In the genomic region with DNA sequence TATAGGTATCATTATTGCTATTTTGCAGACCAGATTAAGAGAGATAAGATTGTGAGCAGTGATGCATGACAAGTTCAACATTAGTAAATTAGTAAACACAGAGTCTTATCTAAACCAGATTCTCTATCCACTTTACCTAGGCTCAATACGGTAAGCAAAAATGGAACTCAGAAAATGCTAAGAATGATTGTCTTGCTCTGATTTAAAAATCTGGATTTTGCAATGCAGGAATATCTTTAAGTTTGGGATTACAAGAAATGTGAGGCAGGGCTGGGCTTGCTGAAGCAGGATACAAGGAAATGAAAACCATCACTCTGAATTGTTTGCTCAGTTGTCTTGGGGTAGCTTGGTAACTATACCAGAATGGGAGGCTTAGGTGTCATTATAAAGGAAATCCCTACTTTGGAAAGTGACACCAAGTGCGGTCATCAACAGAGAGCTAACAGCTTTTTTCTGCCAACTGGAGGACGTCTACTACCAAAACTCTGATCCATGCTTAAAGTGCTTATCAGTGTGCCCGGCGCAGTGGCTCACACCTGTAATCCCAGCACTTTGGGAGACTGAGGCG, we compare ENCODE assay signal across 18 cellular contexts.
"Had no signal": no experiment of that assay in that cellular context is flagged by ENCODE, and none has a peak within 500 bp of the region (broad histone marks: within the 10 kb centered on the region; RNA-seq: fewer than 3 reads in every experiment).

No MANE protein-coding gene starts in this region.

- H3K27me3 ChIP-seq: breast epithelium, esophagus squamous epithelium, neural progenitor cell, ovary, suprapubic skin, upper lobe of left lung had no signal

- H3K9me3 ChIP-seq: breast epithelium, esophagus squamous epithelium, ovary, suprapubic skin, upper lobe of left lung had no signal

- H3K4me1 ChIP-seq: breast epithelium, neural progenitor cell, suprapubic skin, upper lobe of left lung had no signal

- H3K36me3 ChIP-seq: breast epithelium, esophagus squamous epithelium, neural progenitor cell, ovary, suprapubic skin, upper lobe of left lung had no signal

- H3K4me3 ChIP-seq: breast epithelium, dorsolateral prefrontal cortex, esophagus squamous epithelium, lung, neural progenitor cell, ovary, suprapubic skin, upper lobe of left lung had no signal

- DNase-seq: activated CD4-positive, alpha-beta T cell treated with anti-CD3 and anti-CD28 coated beads, Interleukin-2, amount 50 U/mL, for 48 hours; activated naive CD8-positive, alpha-beta T cell treated with anti-CD3 and anti-CD28 coated beads, Interleukin-2, amount 10 ng/mL, durations not matched to agents 7 days and 5 days; activated T-cell treated with anti-CD3 and anti-CD28 coated beads, Interleukin-2, amount 50 U/mL, for 72 hours; dorsolateral prefrontal cortex; esophagus squamous epithelium; foreskin fibroblast; glutamatergic neuron; left cardiac atrium; midbrain; ovary; stimulated activated CD4-positive, alpha-beta T cell treated with anti-CD3 and anti-CD28 coated beads, Interleukin-2, amount 100 ng/mL, for 48 hours; stimulated activated naive CD8-positive, alpha-beta T cell treated with anti-CD3 and anti-CD28 coated beads, Interleukin-15, Interleukin-2, amounts not matched to agents 100 U/mL and 50 U/mL, for 24 hours; upper lobe of left lung had no signal

- ATAC-seq: activated CD4-positive, CD25-positive, alpha-beta regulatory T cell treated with anti-CD3 and anti-CD28 coated beads, Interleukin-2, amount 50 U/mL, for 24 hours; activated T-cell treated with anti-CD3 and anti-CD28 coated beads, Interleukin-2, amount 50 U/mL, for 72 hours; left cardiac atrium; stimulated activated naive CD8-positive, alpha-beta T cell treated with anti-CD3 and anti-CD28 coated beads, Interleukin-15, Interleukin-2, amounts not matched to agents 100 U/mL and 50 U/mL, for 24 hours had no signal

- H3K27ac ChIP-seq: breast epithelium, dorsolateral prefrontal cortex, neural progenitor cell, ovary, suprapubic skin, upper lobe of left lung had no signal
